In genomic region chr1:30718636-30719405, GRCh38 we compare ENCODE assay signal across 8 cellular contexts. TPM values are rescaled to one million over a fixed set of nuclear protein-coding genes. Genes with fewer than 3 reads are reported as not detected.
DNase-seq lines count a peak whose midpoint lies in the region; ATAC-seq and TF ChIP-seq lines count a peak whose summit lies in the region.

No MANE protein-coding gene starts in this region.

- H4K8ac ChIP-seq in IMR-90 (ENCODE audit: low read depth in 2 of 2, low read length in 2 of 2) = peak overlapping the region; percentile 83 to 91

- 0% methylated on average over 34 of the region's 66 CpGs; no CpG with 5 or more reads in 1 of the 2 experiments for WGBS in IMR-90 (ENCODE audit: extremely low coverage in 2 of 2, insufficient read length in 1 of 2), 2 experiments
- 2% methylated on average over 10 of the region's 66 CpGs for WGBS in suprapubic skin

- peak; percentile 48 for ATAC-seq in GM21526 (IDR thresholded peaks at IDR 0.05; ENCODE audit: low FRiP score, unreplicated experiment)
- peak; percentile 82 for ATAC-seq in IMR-90 (ENCODE audit: low read depth)

- peak overlapping the region; percentile 52; the same call in 1 of the 2 replicates for H3K23ac ChIP-seq in IMR-90 (ENCODE audit: low read depth, low read length)

- peak overlapping the region; percentile 22 for H3K14ac ChIP-seq in IMR-90 (replicated peaks; ENCODE audit: low read depth, low read length)

- no peaks in the 10 kb centered on the region for H3K27me3 ChIP-seq in IMR-90 (ENCODE audit: control insufficient read depth, insufficient read depth, low read length)
- H3K27me3 ChIP-seq in suprapubic skin = no peaks in the 10 kb centered on the region

- dilution Hi-C loops in IMR-90 (cut with HindIII; ENCODE audit: low sequenced_read_pairs, unreplicated experiment) = no loop called here

- peak overlapping the region; percentile 50 for H3K4me3 ChIP-seq in IMR-90 (ENCODE audit: insufficient read depth, low read depth, low read length)
- peak overlapping the region; percentile 50 for H3K4me3 ChIP-seq in suprapubic skin

- peak overlapping the region; percentile 44; the same call in 1 of the 3 replicates for H2BK15ac ChIP-seq in IMR-90 (ENCODE audit: low read depth, low read length)

- H3K18ac ChIP-seq in IMR-90 (ENCODE audit: low read depth, low read length) = peak overlapping the region; percentile 11; the same call in 1 of the 2 replicates

- POLR2A ChIA-PET in IMR-90 (lab: Charles Lee; ENCODE audit: unreplicated experiment) = interaction anchor here (0.6 to 1.5 kb wide), 4 partner anchors 61 to 1024 kb away, joined by 3 to 10 read pairs (median 4); no protein-coding TSS in a partner anchor

- peak; percentile 73 for TF ChIP-seq POLR2A in IMR-90 (IDR thresholded peaks at IDR 0.05; ENCODE audit: low read depth, low read length)
- TF ChIP-seq POLR2A in suprapubic skin (IDR thresholded peaks at IDR 0.05) = peak in 1 of 2 donors; percentile 78

- CTCF ChIA-PET in IMR-90 (lab: Yijun Ruan, JAX) = interaction anchor here (0.6 to 2.8 kb wide), 15 partner anchors 9 to 224 kb away, joined by 3 to 44 read pairs (median 3); no protein-coding TSS in a partner anchor

- TF ChIP-seq CTCF in IMR-90 (conservative IDR thresholded peaks at IDR 0.05; ENCODE audit: low read depth, low read length) = peak; percentile 88; the same call in 1 of the 2 replicates
- peak; percentile 96 to 98 for TF ChIP-seq CTCF in suprapubic skin (IDR thresholded peaks at IDR 0.05)

- H3K4me1 ChIP-seq in IMR-90 (ENCODE audit: control insufficient read depth, insufficient read depth, low read length) = peaks cover 4% of the 10 kb centered on the region; the same call in 1 of the 2 replicates
- H3K4me1 ChIP-seq in suprapubic skin = peaks cover 20% of the 10 kb centered on the region

- DNase-seq in DMS53 treated with DMSO at 0.1 percent for 48 hours (lab: John Stamatoyannopoulos, UW; ENCODE audit: unreplicated experiment) = peak; percentile 84
- peak; percentile 98 for DNase-seq in IMR-90
- peak; percentile 96 for DNase-seq in SHP77 treated with DMSO at 0.1 percent for 48 hours (lab: John Stamatoyannopoulos, UW)
- DNase-seq in activated gamma-delta T cell treated with anti-CD3 and anti-CD28 coated beads, Interleukin-2, amount 50 U/mL, for 16 hours (ENCODE audit: low read depth) = peak; percentile 78
- DNase-seq in foreskin melanocyte = peak; percentile 89
- DNase-seq in nucleus accumbens (lab: John Stamatoyannopoulos, UW) = peak in 48 of 56 donors; percentile 53 to 93 (median 82)
- peak; percentile 91 to 93 for DNase-seq in suprapubic skin (ENCODE audit: low spot score in 2 of 2)

- in situ Hi-C loops in IMR-90 (cut with MboI; ENCODE audit: low sequenced_read_pairs) = loop anchor here (10.0 kb wide), 1 partner anchor 1484 kb away; the partner anchor contains the start of genes MECR and PTPRU

- H4K91ac ChIP-seq in IMR-90 (ENCODE audit: insufficient read depth, low read depth, low read length) = peak overlapping the region; percentile 66; the same call in 1 of the 2 replicates

- TF ChIP-seq EP300 in suprapubic skin (IDR thresholded peaks at IDR 0.05) = no peak

- peaks cover 0 to 6% of the 10 kb centered on the region in 2 experiments; a peak in 1 of 4 replicates for H3K79me1 ChIP-seq in IMR-90 (ENCODE audit: low read depth in 1 of 2, low read length in 2 of 2)

- H2AK5ac ChIP-seq in IMR-90 (ENCODE audit: low read depth, low read length) = peak overlapping the region; percentile 86

- peak overlapping the region; percentile 64 for H3K4me2 ChIP-seq in IMR-90 (ENCODE audit: low read depth, low read length)

- H2BK20ac ChIP-seq in IMR-90 (ENCODE audit: low read depth, low read length) = no peak overlapping the region

- no TSS peak for BruUV-seq in IMR-90 (replicated peaks; lab: Mats Ljungman, UMichigan)

- no peaks in the 10 kb centered on the region for H3K9me1 ChIP-seq in IMR-90 (ENCODE audit: insufficient read depth, low read length)

- H3K36me3 ChIP-seq in IMR-90 (ENCODE audit: control insufficient read depth, insufficient read depth, low read length) = no peaks in the 10 kb centered on the region
- peaks cover 22% of the 10 kb centered on the region for H3K36me3 ChIP-seq in suprapubic skin

- intact Hi-C loops in IMR-90 (cut with micrococcal nuclease) = loop anchor here (1.0 kb wide), 2 partner anchors 60 to 192 kb away; no protein-coding TSS in a partner anchor

- peak overlapping the region; percentile 44 for H3K9ac ChIP-seq in IMR-90 (ENCODE audit: low read depth, low read length)

- H4K20me1 ChIP-seq in IMR-90 (ENCODE audit: insufficient read depth, low read length) = peaks cover 6% of the 10 kb centered on the region

- peak overlapping the region; percentile 12 for H2BK120ac ChIP-seq in IMR-90 (ENCODE audit: low read depth, low read length)

- H3K9me3 ChIP-seq in IMR-90 (ENCODE audit: control insufficient read depth, insufficient read depth, low read length) (no peaks in the 10 kb centered on the region; the same call in 1 of the 2 replicates), suprapubic skin (no peaks in the 10 kb centered on the region)

- H2AFZ ChIP-seq in IMR-90 (replicated peaks; ENCODE audit: low read length, poor library complexity) = peak overlapping the region; percentile 94

- H2BK5ac ChIP-seq in IMR-90 (ENCODE audit: low read depth, low read length, poor library complexity, severe bottlenecking) = peak overlapping the region; percentile 77

- TF ChIP-seq RAD21 in IMR-90 (IDR thresholded peaks at IDR 0.05; ENCODE audit: low read length) = 0 out of 2 replicates have a peak, but pooled peaks have one; percentile 97

- H2AK9ac ChIP-seq in IMR-90 (replicated peaks; ENCODE audit: low read depth, low read length, poor library complexity) = peak overlapping the region; percentile 98

- no peak overlapping the region for H3K56ac ChIP-seq in IMR-90 (ENCODE audit: extremely low read depth, insufficient read depth, low read length)

- peak overlapping the region; percentile 90 for H3K4ac ChIP-seq in IMR-90 (ENCODE audit: low read depth, low read length)

- peak overlapping the region; percentile 84 for H3K27ac ChIP-seq in IMR-90 (ENCODE audit: insufficient read depth, low read length)
- peak overlapping the region; percentile 91 for H3K27ac ChIP-seq in suprapubic skin

- H4K5ac ChIP-seq in IMR-90 (ENCODE audit: low read depth, low read length) = peak overlapping the region; percentile 82

TF ChIP-seq in IMR-90, 13 proteins besides CTCF, POLR2A, EP300 and RAD21:
- TF ChIP-seq RCOR1 (IDR thresholded peaks at IDR 0.05; ENCODE audit: insufficient replicate concordance, low read length) (no peak), RFX5 (IDR thresholded peaks at IDR 0.05; ENCODE audit: low read depth, low read length) (no peak), CEBPB (IDR thresholded peaks at IDR 0.05; ENCODE audit: low read depth, low read length) (no peak), USF2 (IDR thresholded peaks at IDR 0.05; ENCODE audit: low read depth, low read length) (peak; percentile 37; the same call in 1 of the 2 replicates), CHD1 (IDR thresholded peaks at IDR 0.05; ENCODE audit: low read depth, low read length) (no peak), MXI1 (IDR thresholded peaks at IDR 0.05; ENCODE audit: borderline replicate concordance, low read depth, low read length) (peak; percentile 91; the same call in 1 of the 2 replicates), NFE2L2 (IDR thresholded peaks at IDR 0.05; ENCODE audit: low read depth, low read length) (peak; percentile 9; the same call in 1 of the 2 replicates), MAFK (IDR thresholded peaks at IDR 0.05; ENCODE audit: low read depth, low read length) (no peak), SMC3 (IDR thresholded peaks at IDR 0.05; ENCODE audit: low read depth, low read length) (peak; percentile 91), BHLHE40 (IDR thresholded peaks at IDR 0.05; ENCODE audit: low read depth, low read length) (peak; percentile 2; the same call in 1 of the 2 replicates), MAZ (IDR thresholded peaks at IDR 0.05; ENCODE audit: borderline replicate concordance, low read depth, low read length) (peak; percentile 71; the same call in 1 of the 2 replicates), FOS (IDR thresholded peaks at IDR 0.05; ENCODE audit: low read depth, low read length) (no peak)
- TF ChIP-seq, protein P1, sequence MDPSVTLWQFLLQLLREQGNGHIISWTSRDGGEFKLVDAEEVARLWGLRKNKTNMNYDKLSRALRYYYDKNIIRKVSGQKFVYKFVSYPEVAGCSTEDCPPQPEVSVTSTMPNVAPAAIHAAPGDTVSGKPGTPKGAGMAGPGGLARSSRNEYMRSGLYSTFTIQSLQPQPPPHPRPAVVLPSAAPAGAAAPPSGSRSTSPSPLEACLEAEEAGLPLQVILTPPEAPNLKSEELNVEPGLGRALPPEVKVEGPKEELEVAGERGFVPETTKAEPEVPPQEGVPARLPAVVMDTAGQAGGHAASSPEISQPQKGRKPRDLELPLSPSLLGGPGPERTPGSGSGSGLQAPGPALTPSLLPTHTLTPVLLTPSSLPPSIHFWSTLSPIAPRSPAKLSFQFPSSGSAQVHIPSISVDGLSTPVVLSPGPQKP (IDR thresholded peaks at IDR 0.05; ENCODE audit: borderline replicate concordance, low read depth, low read length) = no peak
TF ChIP-seq in IMR-90: peak in this region for 6.

RNA-seq across cellular contexts. Expression of gene MATN1, which starts 4.6 kb away (rescaled TPM):
- total RNA-seq in IMR-90 (2012; rRNA removed) (0.56 TPM in 1 of 2 replicates, not detected in the other), suprapubic skin (under 1 TPM in 1 of 4 donors, not detected in 3; 0.98 TPM)
- polyA plus RNA-seq in IMR-90 (2012; rRNA removed) = 0.10 and 0.27 TPM in 2 replicates
- polyA plus RNA-seq in IMR-90 (2012; cell fraction: cytosol; rRNA removed) = 0.03 TPM in 1 of 2 replicates, not detected in the other
- polyA plus RNA-seq in IMR-90 (2012; cell fraction: nucleus; rRNA removed; ENCODE audit: low replicate concordance) = 1.1 and 1.3 TPM in 2 replicates

RNA-seq across cellular contexts. Expression of gene LAPTM5, which starts 38.8 kb away (rescaled TPM):
- total RNA-seq in IMR-90 (2012; rRNA removed) (under 0.01 TPM in 1 of 2 replicates, not detected in the other), suprapubic skin (10 to 100 TPM in 3 of 4 donors, 1 to 10 TPM in 1; 9.9 to 13.7 (median 12.2) TPM)
- 0.09 TPM in 2 replicates for polyA plus RNA-seq in IMR-90 (2012; rRNA removed)
- polyA plus RNA-seq in IMR-90 (2012; cell fraction: cytosol; rRNA removed) = 0.12 TPM in 1 of 2 replicates, not detected in the other
- polyA plus RNA-seq in IMR-90 (2012; cell fraction: nucleus; rRNA removed; ENCODE audit: low replicate concordance) = 0.07 and 0.16 TPM in 2 replicates

Comparison
In these comparisons a context has a peak if more than half of its experiments do, and no peak if none do; other contexts are left out.
1. Peak in every context shown above with its lines: DNase-seq, ATAC-seq, H3K4me3 ChIP-seq and H3K27ac ChIP-seq.
2. RNA of gene LAPTM5, which starts 38.8 kb away (total RNA-seq): 9.9 to 13.7 TPM in suprapubic skin; under 0.01 TPM in IMR-90; every median in the first group is over 10 times any median in the second.